ENCODE assay signal across 16 cellular contexts in the genomic region with DNA sequence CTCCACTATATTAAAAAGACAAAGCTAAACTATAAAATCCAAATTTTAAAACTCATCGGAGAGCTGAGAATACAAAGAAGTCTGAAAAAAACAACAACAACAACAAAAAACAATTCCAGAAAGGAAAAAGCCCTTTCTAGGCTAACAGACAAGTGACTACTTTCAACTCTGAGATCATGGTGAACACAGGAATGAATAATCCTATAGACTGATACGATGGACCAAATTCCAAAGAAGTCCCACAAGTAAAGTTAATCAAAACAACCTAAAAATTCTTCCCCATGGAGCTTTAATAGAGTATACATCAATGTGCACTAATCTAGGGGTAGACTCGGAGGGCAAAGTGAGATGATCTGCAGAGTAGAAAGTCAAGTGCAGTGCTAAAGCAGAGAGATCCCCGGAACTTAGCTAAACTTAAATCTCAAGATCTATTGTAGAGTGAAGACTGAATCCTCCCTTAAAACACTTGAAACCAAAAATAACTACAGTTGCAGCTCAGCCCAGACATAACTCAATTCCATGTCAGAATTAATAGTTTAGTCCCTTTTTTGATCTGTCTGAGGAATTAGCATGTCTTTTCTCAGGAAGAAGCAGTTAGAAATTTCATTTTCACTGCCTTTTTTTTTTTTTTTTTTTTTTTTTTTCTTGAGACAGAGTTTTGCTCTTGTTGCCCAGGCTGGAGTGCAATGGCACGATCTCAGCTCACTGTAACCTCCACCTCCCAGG. TPM values are rescaled to one million over a fixed set of nuclear protein-coding genes. Genes with fewer than 3 reads are reported as not detected.
DNase-seq lines count a peak whose midpoint lies in the region; ATAC-seq and TF ChIP-seq lines count a peak whose summit lies in the region.
"Had no signal": no experiment of that assay in that cellular context is flagged by ENCODE, and none has a peak within 500 bp of the region (broad histone marks: within the 10 kb centered on the region; RNA-seq: fewer than 3 reads in every experiment).

No MANE protein-coding gene starts in this region.

- BruUV-seq in OCI-LY7 (replicated peaks; lab: Mats Ljungman, UMichigan): TSS peak; percentile 3

- no peaks in the 10 kb centered on the region for H4K20me1 ChIP-seq in DOHH2 (ENCODE audit: control insufficient read depth, insufficient read depth, low read depth, low read length)
- no peaks in the 10 kb centered on the region for H4K20me1 ChIP-seq in Karpas-422 (ENCODE audit: insufficient read depth, low read depth, low read length)
- H4K20me1 ChIP-seq in OCI-LY7 (ENCODE audit: insufficient read depth, low read length): no peaks in the 10 kb centered on the region

- no peak overlapping the region for H3K4me3 Mint-ChIP-seq in mesothelial cell of epicardium
- H3K4me3 Mint-ChIP-seq: CD4-positive, alpha-beta T cell; H9 had no signal

- H3K9me3 ChIP-seq in DOHH2 (ENCODE audit: control insufficient read depth, insufficient read depth, low read length) (no peaks in the 10 kb centered on the region), Karpas-422 (ENCODE audit: low read length) (no peaks in the 10 kb centered on the region), OCI-LY7 (ENCODE audit: low read length) (no peaks in the 10 kb centered on the region)
- H3K9me3 ChIP-seq: BE2C had no signal

- peak overlapping the region; percentile 59 for H3K9ac ChIP-seq in Karpas-422 (ENCODE audit: low read length)

- no peaks in the 10 kb centered on the region for H3K27me3 Mint-ChIP-seq in mesothelial cell of epicardium (ENCODE audit: low read depth)
- H3K27me3 Mint-ChIP-seq: CD4-positive, alpha-beta T cell had no signal

- peak overlapping the region; percentile 80 for H3K4me2 ChIP-seq in DOHH2 (ENCODE audit: low read length)
- peak overlapping the region; percentile 72 for H3K4me2 ChIP-seq in Karpas-422 (ENCODE audit: low read depth, low read length, poor library complexity, severe bottlenecking)
- H3K4me2 ChIP-seq in OCI-LY7 (ENCODE audit: low read length): peak overlapping the region; percentile 78

- intact Hi-C loops in OCI-LY7 (cut with micrococcal nuclease; ENCODE audit: unreplicated experiment): loop anchor here (2.0 kb wide), 1 partner anchor 152 kb away; no protein-coding TSS in a partner anchor

- H3K4me1 ChIP-seq in DOHH2 (ENCODE audit: control insufficient read depth, low read length) (peaks cover 95% of the 10 kb centered on the region), Karpas-422 (ENCODE audit: low read length) (peaks cover 89% of the 10 kb centered on the region), OCI-LY7 (ENCODE audit: insufficient read depth, low read length, poor library complexity, severe bottlenecking) (peaks cover 91% of the 10 kb centered on the region)
- H3K4me1 ChIP-seq: BE2C had no signal

- DNase-seq in Karpas-422: peak; percentile 68
- DNase-seq in OCI-LY7 (ENCODE audit: low spot score): peak; percentile 40
- no peak for DNase-seq in mesothelial cell of epicardium (ENCODE audit: low spot score in 2 of 2, unreplicated experiment in 2 of 2)
- DNase-seq in C1 segment of cervical spinal cord (lab: John Stamatoyannopoulos, UW): no peak
- DNase-seq in midbrain (lab: John Stamatoyannopoulos, UW): no peak
- DNase-seq: ACHN; BE2C; CD4-positive, alpha-beta T cell; DMS153; DMS79; GF-D8; H9 had no signal

- peaks cover 10% of the 10 kb centered on the region for H3K9me3 Mint-ChIP-seq in mesothelial cell of epicardium
- H3K9me3 Mint-ChIP-seq: CD4-positive, alpha-beta T cell; H9 had no signal

- CTCF ChIA-PET in OCI-LY7 (lab: Charles Lee; ENCODE audit: unreplicated experiment): no interaction called here

- TF ChIP-seq CTCF in DOHH2 (IDR thresholded peaks at IDR 0.05; ENCODE audit: low read depth, low read length, poor library complexity, severe bottlenecking) (no peak), OCI-LY7 (conservative IDR thresholded peaks at IDR 0.05; ENCODE audit: low read length) (no peak), mesothelial cell of epicardium (IDR thresholded peaks at IDR 0.05; ENCODE audit: unreplicated experiment) (no peak)

- H3K27me3 ChIP-seq in DOHH2 (ENCODE audit: control insufficient read depth, low read length) (no peaks in the 10 kb centered on the region), Karpas-422 (ENCODE audit: low read length) (no peaks in the 10 kb centered on the region)
- H3K27me3 ChIP-seq: BE2C had no signal

- peaks cover 18% of the 10 kb centered on the region; the same call in 1 of the 2 replicates for H3K36me3 ChIP-seq in DOHH2 (ENCODE audit: control insufficient read depth, low read length)
- no peaks in the 10 kb centered on the region for H3K36me3 ChIP-seq in Karpas-422 (ENCODE audit: insufficient read depth, low read length)
- H3K36me3 ChIP-seq in OCI-LY7 (ENCODE audit: insufficient read depth, low read length): no peaks in the 10 kb centered on the region
- H3K36me3 ChIP-seq: BE2C had no signal

- H3K27ac Mint-ChIP-seq in mesothelial cell of epicardium: peak overlapping the region; percentile 14
- H3K27ac Mint-ChIP-seq: CD4-positive, alpha-beta T cell; H9 had no signal

- ATAC-seq in HG02588 (IDR thresholded peaks at IDR 0.05; ENCODE audit: unreplicated experiment): no peak

- H3K4me3 ChIP-seq in DOHH2 (ENCODE audit: low read length) (peak overlapping the region; percentile 56), Karpas-422 (ENCODE audit: low read length) (peak overlapping the region; percentile 56), OCI-LY7 (ENCODE audit: low read depth, low read length, poor library complexity, severe bottlenecking) (peak overlapping the region; percentile 45)

- H3K79me2 ChIP-seq in DOHH2 (ENCODE audit: control insufficient read depth, low read length): peaks cover 85% of the 10 kb centered on the region
- peaks cover 82% of the 10 kb centered on the region for H3K79me2 ChIP-seq in Karpas-422 (ENCODE audit: low read length)
- H3K79me2 ChIP-seq in OCI-LY7 (ENCODE audit: insufficient read depth, low read depth, low read length): peaks cover 77% of the 10 kb centered on the region

- H2AFZ ChIP-seq in Karpas-422 (ENCODE audit: low read length) (no peak overlapping the region), OCI-LY7 (ENCODE audit: low read length) (peak overlapping the region; percentile 47; the same call in 1 of the 2 replicates)

- POLR2A ChIA-PET in OCI-LY7 (lab: Charles Lee): interaction anchor here (0.5 to 1.5 kb wide), 15 partner anchors 10 to 205 kb away, joined by 3 to 9 read pairs (median 4); no protein-coding TSS in a partner anchor

- H3K27ac ChIP-seq in DOHH2 (ENCODE audit: low read depth, low read length) (peak overlapping the region; percentile 98), Karpas-422 (ENCODE audit: low read length) (peak overlapping the region; percentile 98), OCI-LY7 (ENCODE audit: low read depth, low read length, poor library complexity, severe bottlenecking) (peak overlapping the region; percentile 57)
- H3K27ac ChIP-seq: C4-2B, HL-60 had no signal

- H3K4me1 Mint-ChIP-seq in mesothelial cell of epicardium: peaks cover 6% of the 10 kb centered on the region
- H3K4me1 Mint-ChIP-seq: H9 had no signal

- peaks cover 15% of the 10 kb centered on the region for H3K36me3 Mint-ChIP-seq in mesothelial cell of epicardium

- H3K9me2 ChIP-seq in DOHH2 (replicated peaks; ENCODE audit: control insufficient read depth, low read length) (no peaks in the 10 kb centered on the region), Karpas-422 (replicated peaks; ENCODE audit: insufficient read depth, low read length) (no peaks in the 10 kb centered on the region), OCI-LY7 (ENCODE audit: insufficient read depth, low read length) (no peaks in the 10 kb centered on the region)

- H3F3A ChIP-seq in DOHH2 (ENCODE audit: control insufficient read depth, insufficient read depth): peaks cover 57% of the 10 kb centered on the region

RNA-seq across cellular contexts. Expression of a gene that starts 43.5 kb away (rescaled TPM):
- total RNA-seq in Karpas-422 (2014; rRNA removed; shearing (Covaris generic); ENCODE audit: low replicate concordance): 78.5 and 142 TPM in 2 replicates
- 26.2 and 26.4 TPM in 2 replicates for total RNA-seq in OCI-LY7 (2014; rRNA removed; shearing (Covaris generic))
- total RNA-seq in OCI-LY7 (2022): 119 and 125 TPM in 2 replicates
- total RNA-seq in mesothelial cell of epicardium: 70.1 to 86.1 TPM (median 79.5 TPM) in 3 replicates

RNA-seq across cellular contexts. Expression of a gene that starts 43.7 kb away (rescaled TPM):
- total RNA-seq in Karpas-422 (2014; rRNA removed; shearing (Covaris generic); ENCODE audit: low replicate concordance): 1.0 and 6.8 TPM in 2 replicates
- 0.69 and 2.8 TPM in 2 replicates for total RNA-seq in OCI-LY7 (2014; rRNA removed; shearing (Covaris generic))
- total RNA-seq in OCI-LY7 (2022): 3.9 and 4.6 TPM in 2 replicates
- 3.7 to 5.3 TPM (median 4.7 TPM) in 3 replicates for total RNA-seq in mesothelial cell of epicardium

Comparison
In these comparisons a context has a peak if more than half of its experiments do, and no peak if none do; other contexts are left out.
1. DNase-seq: peak in Karpas-422 (single experiment) and OCI-LY7 (single experiment); none in mesothelial cell of epicardium (0 of 2), C1 segment of cervical spinal cord (0 of 14) and midbrain (single experiment).
2. Peak in every context shown above with its lines, with median percentiles within 50 percentile points of each other: H3K27ac ChIP-seq, H3K4me2 ChIP-seq and H3K4me3 ChIP-seq.